ENCODE assay signal across 1 cellular context in genomic region chr1:108746382-108747127, GRCh38.
A peak's percentile ranks its signal among the peaks of the same experiment; 100 is the strongest.
TF ChIP-seq lines count a peak whose summit lies in the region.

Gene STXBP3 (plus strand): TSS chr1:108746674. CDS start chr1:108746738, 64 bp downstream.

TF ChIP-seq in K562, 482 proteins besides CTCF, POLR2A, EP300 and RAD21 (continued from another document and continues in another):
- no peak for TF ChIP-seq RHOXF2B (CRISPR knock-in tag; conservative IDR thresholded peaks at IDR 0.05)
- TF ChIP-seq ZFPM2 (CRISPR knock-in tag; IDR thresholded peaks at IDR 0.05): no peak
- no peak for TF ChIP-seq STAT5B (CRISPR knock-in tag; IDR thresholded peaks at IDR 0.05)
- peak; percentile 31; the same call in 1 of the 2 replicates for TF ChIP-seq SLC30A9 (CRISPR knock-in tag; IDR thresholded peaks at IDR 0.05)
- peak; percentile 6; the same call in 1 of the 2 replicates for TF ChIP-seq MAFK (IDR thresholded peaks at IDR 0.05; ENCODE audit: low read length)
- no peak for TF ChIP-seq ZFP36 (IDR thresholded peaks at IDR 0.05; ENCODE audit: low read depth, low read length, partially characterized antibody)
- TF ChIP-seq ZNF668 (CRISPR knock-in tag; IDR thresholded peaks at IDR 0.05): no peak
- TF ChIP-seq E2F5 (CRISPR knock-in tag; IDR thresholded peaks at IDR 0.05): peak; percentile 87; the same call in 1 of the 2 replicates
- TF ChIP-seq HDAC3 (IDR thresholded peaks at IDR 0.05; ENCODE audit: borderline replicate concordance, partially characterized antibody): no peak
- peak; percentile 99 for TF ChIP-seq RBFOX2 (IDR thresholded peaks at IDR 0.05; ENCODE audit: low read depth, low read length)
- TF ChIP-seq FOXO4 (CRISPR knock-in tag; IDR thresholded peaks at IDR 0.05): 0 out of 2 replicates have a peak, but pooled peaks have one; percentile 45
- TF ChIP-seq MYBL2 (IDR thresholded peaks at IDR 0.05; ENCODE audit: low read depth): no peak; the same call in 1 of the 2 replicates
- TF ChIP-seq MYBL2 (CRISPR knock-in tag; IDR thresholded peaks at IDR 0.05; ENCODE audit: borderline replicate concordance): no peak
- no peak for TF ChIP-seq ATF4 (CRISPR knock-in tag; IDR thresholded peaks at IDR 0.05)
- TF ChIP-seq CLOCK (CRISPR knock-in tag; IDR thresholded peaks at IDR 0.05; ENCODE audit: borderline replicate concordance): no peak
- no peak for TF ChIP-seq CREBBP (IDR thresholded peaks at IDR 0.05; ENCODE audit: low read depth, low read length)
- no peak; the same call in 1 of the 2 replicates for TF ChIP-seq ZNF165 (CRISPR knock-in tag; IDR thresholded peaks at IDR 0.05; ENCODE audit: borderline replicate concordance)
- TF ChIP-seq JUN (IDR thresholded peaks at IDR 0.05; ENCODE audit: borderline replicate concordance, low read depth, low read length): peak; percentile 83
- peak; percentile 93; the same call in 1 of the 2 replicates for TF ChIP-seq JUN (CRISPR knock-in tag; IDR thresholded peaks at IDR 0.05; ENCODE audit: borderline replicate concordance)
- TF ChIP-seq HMG20A (CRISPR knock-in tag; conservative IDR thresholded peaks at IDR 0.05): no peak
- no peak for TF ChIP-seq ZNF436 (CRISPR knock-in tag; IDR thresholded peaks at IDR 0.05)
- peak; percentile 93 for TF ChIP-seq FIP1L1 (IDR thresholded peaks at IDR 0.05; ENCODE audit: low read depth, low read length, poor library complexity, severe bottlenecking)
- TF ChIP-seq PHF20 (IDR thresholded peaks at IDR 0.05; ENCODE audit: partially characterized antibody): peak; percentile 82
- no peak for TF ChIP-seq ZNF408 (CRISPR knock-in tag; IDR thresholded peaks at IDR 0.05; ENCODE audit: low read depth)
- no peak for TF ChIP-seq HDAC8 (tag; IDR thresholded peaks at IDR 0.05)
- TF ChIP-seq IRF2 (CRISPR knock-in tag; IDR thresholded peaks at IDR 0.05): no peak
- 0 out of 2 replicates have a peak, but pooled peaks have one; percentile 62 for TF ChIP-seq KLF6 (CRISPR knock-in tag; IDR thresholded peaks at IDR 0.05; ENCODE audit: borderline replicate concordance)
- TF ChIP-seq RBM17 (IDR thresholded peaks at IDR 0.05; ENCODE audit: borderline replicate concordance, low read depth, low read length): no peak
- peak; percentile 71; the same call in 1 of the 2 replicates for TF ChIP-seq CREB3L1 (IDR thresholded peaks at IDR 0.05; ENCODE audit: borderline replicate concordance, low read depth)
- peak; percentile 80; the same call in 1 of the 2 replicates for TF ChIP-seq E2F4 (CRISPR knock-in tag; IDR thresholded peaks at IDR 0.05; ENCODE audit: low read depth)
- TF ChIP-seq ETV6 (IDR thresholded peaks at IDR 0.05; ENCODE audit: borderline replicate concordance in 1 of 2, low read depth in 2 of 2, low read length in 1 of 2): no peak
- TF ChIP-seq ETV6 (CRISPR knock-in tag; IDR thresholded peaks at IDR 0.05; ENCODE audit: borderline replicate concordance): no peak
- no peak for TF ChIP-seq NCOA4 (IDR thresholded peaks at IDR 0.05; ENCODE audit: partially characterized antibody)
- TF ChIP-seq ZKSCAN1 (IDR thresholded peaks at IDR 0.05; ENCODE audit: low read depth, low read length): peak; percentile 11; the same call in 1 of the 2 replicates
- peak; percentile 86 for TF ChIP-seq MTA3 (IDR thresholded peaks at IDR 0.05; ENCODE audit: borderline replicate concordance)
- no peak for TF ChIP-seq PTRF (tag; IDR thresholded peaks at IDR 0.05)
- no peak for TF ChIP-seq ZSCAN32 (CRISPR knock-in tag; IDR thresholded peaks at IDR 0.05)
- no peak for TF ChIP-seq RERE (CRISPR knock-in tag; IDR thresholded peaks at IDR 0.05; ENCODE audit: borderline replicate concordance)
- TF ChIP-seq SNAPC5 (CRISPR knock-in tag; IDR thresholded peaks at IDR 0.05): no peak
- TF ChIP-seq CHCHD3 (CRISPR knock-in tag; IDR thresholded peaks at IDR 0.05): peak; percentile 82
- TF ChIP-seq ZNF57 (CRISPR knock-in tag; IDR thresholded peaks at IDR 0.05): no peak
- peak; percentile 53 for TF ChIP-seq NELFE (IDR thresholded peaks at IDR 0.05; ENCODE audit: insufficient read depth, insufficient read length)
- peak in 1 of 2 experiments; percentile 99; a peak in 2 of 3 replicates for TF ChIP-seq CBX3 (IDR thresholded peaks at IDR 0.05; ENCODE audit: borderline replicate concordance in 1 of 2, low read length in 2 of 2)
- TF ChIP-seq ZMIZ1 (IDR thresholded peaks at IDR 0.05; ENCODE audit: low read depth in 2 of 2, low read length in 2 of 2): 0 out of 4 replicates have a peak, but pooled peaks of 1 of the 2 experiments have one; percentile 19
- TF ChIP-seq MYNN (IDR thresholded peaks at IDR 0.05): peak; percentile 85
- no peak for TF ChIP-seq MYNN (CRISPR knock-in tag; IDR thresholded peaks at IDR 0.05)
